In the genomic region with DNA sequence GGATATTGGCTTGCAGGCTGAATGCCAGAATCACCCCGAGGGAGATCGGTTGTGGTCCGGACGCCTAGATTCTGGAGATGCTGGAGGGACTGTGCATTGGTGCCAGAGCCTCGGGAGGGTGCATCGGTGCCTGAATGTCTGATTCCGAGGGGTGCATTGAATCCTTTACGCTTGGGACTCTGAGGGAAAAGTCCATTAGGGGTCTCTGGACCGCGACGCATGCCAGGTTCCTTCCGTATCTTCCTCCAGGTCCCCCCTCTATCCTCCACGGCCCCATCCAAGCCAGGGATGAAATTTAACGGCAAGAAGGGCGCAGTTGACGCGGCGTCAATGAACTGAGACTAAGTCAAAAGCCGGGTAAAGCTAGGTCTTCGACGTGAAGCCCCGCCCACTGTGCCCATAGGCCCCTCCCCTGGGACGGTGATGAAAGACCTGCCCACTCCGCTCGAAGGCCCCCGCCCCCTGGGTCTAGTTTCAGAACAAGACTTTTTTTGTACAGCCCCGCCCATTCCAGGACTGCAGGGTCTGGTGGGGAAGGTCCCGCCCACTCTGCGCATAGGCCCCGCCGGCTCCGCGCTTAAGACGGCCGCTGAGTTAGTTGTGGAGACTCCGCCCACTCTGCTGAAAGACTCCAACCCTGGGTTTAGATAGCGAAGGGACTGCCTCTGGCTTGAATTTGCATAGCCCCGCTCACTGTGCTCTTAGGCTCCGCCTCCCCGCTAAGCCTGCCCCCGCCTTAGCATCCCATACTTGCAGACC, we compare ENCODE assay signal across 8 cellular contexts. TPM values are rescaled to one million over a fixed set of nuclear protein-coding genes. Genes with fewer than 3 reads are reported as not detected.
DNase-seq lines count a peak whose midpoint lies in the region; ATAC-seq lines count a peak whose summit lies in the region.

No MANE protein-coding gene starts in this region.

- no peaks in the 10 kb centered on the region for H3K27me3 Mint-ChIP-seq in naive thymus-derived CD8-positive, alpha-beta T cell
- no peaks in the 10 kb centered on the region for H3K27me3 Mint-ChIP-seq in stimulated activated memory B cell treated with anti-CD40 and anti-IgM and Interleukin-4, amounts not matched to agents 10 μg/mL and 1 μg/mL and 100 μg/mL, for 72 hours

- H3K4me1 Mint-ChIP-seq in naive thymus-derived CD8-positive, alpha-beta T cell, result peaks cover 13 to 32% (median 19%) of the 10 kb centered on the region in 4 donors
- H3K4me1 Mint-ChIP-seq in stimulated activated memory B cell treated with anti-CD40 and anti-IgM and Interleukin-4, amounts not matched to agents 10 μg/mL and 1 μg/mL and 100 μg/mL, for 72 hours, result peaks cover 26% of the 10 kb centered on the region

- H3K36me3 Mint-ChIP-seq in naive thymus-derived CD8-positive, alpha-beta T cell, result peaks cover 5 to 21% (median 9%) of the 10 kb centered on the region in 3 donors
- H3K36me3 Mint-ChIP-seq in stimulated activated memory B cell treated with anti-CD40 and anti-IgM and Interleukin-4, amounts not matched to agents 10 μg/mL and 1 μg/mL and 100 μg/mL, for 72 hours, result peaks cover 21% of the 10 kb centered on the region

- peak; percentile 98 for DNase-seq in DMS153 (lab: John Stamatoyannopoulos, UW)
- DNase-seq in Kasumi-1 (lab: John Stamatoyannopoulos, UW), result peak; percentile 98 to 99
- peak; percentile 82 for DNase-seq in RPMI8226
- peak; percentile 82 for DNase-seq in activated T-helper 9 cell treated with anti-CD3 and anti-CD28 coated beads, Interleukin-2, amount 50 U/mL, for 16 hours (ENCODE audit: low read depth)
- DNase-seq in fibroblast of peridontal ligament (ENCODE audit: extremely low read depth), result peak; percentile 100
- DNase-seq in naive thymus-derived CD8-positive, alpha-beta T cell, result peak; percentile 90 to 98 (median 95)

- peak overlapping the region; percentile 90 to 99 (median 98) for H3K27ac Mint-ChIP-seq in naive thymus-derived CD8-positive, alpha-beta T cell
- peak overlapping the region; percentile 90 for H3K27ac Mint-ChIP-seq in stimulated activated memory B cell treated with anti-CD40 and anti-IgM and Interleukin-4, amounts not matched to agents 10 μg/mL and 1 μg/mL and 100 μg/mL, for 72 hours

- POLR2A ChIA-PET in naive thymus-derived CD8-positive, alpha-beta T cell (lab: Charles Lee), result interaction anchor here (0.6 to 8.0 kb wide), 17 partner anchors 9 to 221 kb away, joined by 3 to 51 read pairs (median 6); a partner anchor contains a TSS

- H3K9me3 Mint-ChIP-seq in naive thymus-derived CD8-positive, alpha-beta T cell, result peaks cover 0 to 6% (median 3%) of the 10 kb centered on the region in 9 donors
- H3K9me3 Mint-ChIP-seq in stimulated activated memory B cell treated with anti-CD40 and anti-IgM and Interleukin-4, amounts not matched to agents 10 μg/mL and 1 μg/mL and 100 μg/mL, for 72 hours, result peaks cover 5% of the 10 kb centered on the region

- ATAC-seq in GM21786 (IDR thresholded peaks at IDR 0.05; ENCODE audit: unreplicated experiment), result peak; percentile 50
- ATAC-seq in naive thymus-derived CD8-positive, alpha-beta T cell, result peak; percentile 74 to 77
- peak; percentile 75 for ATAC-seq in stimulated activated memory B cell treated with anti-CD40 and anti-IgM and Interleukin-4, amounts not matched to agents 10 μg/mL and 1 μg/mL and 100 μg/mL, for 72 hours

- peak overlapping the region; percentile 88 to 100 (median 97) for H3K4me3 Mint-ChIP-seq in naive thymus-derived CD8-positive, alpha-beta T cell
- H3K4me3 Mint-ChIP-seq in stimulated activated memory B cell treated with anti-CD40 and anti-IgM and Interleukin-4, amounts not matched to agents 10 μg/mL and 1 μg/mL and 100 μg/mL, for 72 hours, result peak overlapping the region; percentile 96

RNA-seq across cellular contexts. Expression of a gene that starts 0.7 kb away (rescaled TPM):
- total RNA-seq in naive thymus-derived CD8-positive, alpha-beta T cell, result 1 to 10 TPM; 5.1 to 5.3 TPM
- polyA plus RNA-seq in naive thymus-derived CD8-positive, alpha-beta T cell, result 1 to 10 TPM; 1.7 to 4.1 (median 3.0) TPM

RNA-seq across cellular contexts. Expression of a gene that starts 6.7 kb away (rescaled TPM):
- 10 to 100 TPM; 23.9 to 24.8 TPM for total RNA-seq in naive thymus-derived CD8-positive, alpha-beta T cell
- polyA plus RNA-seq in naive thymus-derived CD8-positive, alpha-beta T cell, result 10 to 100 TPM; 62.0 to 78.7 (median 64.5) TPM

RNA-seq across cellular contexts. Expression of a gene that starts 29.2 kb away (rescaled TPM):
- 10 to 100 TPM; 46.0 to 48.6 TPM for total RNA-seq in naive thymus-derived CD8-positive, alpha-beta T cell
- polyA plus RNA-seq in naive thymus-derived CD8-positive, alpha-beta T cell, result 1 to 10 TPM; 3.5 to 7.2 (median 4.5) TPM

RNA-seq across cellular contexts. Expression of a gene that starts 41.6 kb away (rescaled TPM):
- 10 to 100 TPM; 38.2 to 39.0 TPM for total RNA-seq in naive thymus-derived CD8-positive, alpha-beta T cell
- polyA plus RNA-seq in naive thymus-derived CD8-positive, alpha-beta T cell, result 10 to 100 TPM; 16.8 to 34.6 (median 33.7) TPM

RNA-seq across cellular contexts. Expression of a gene that starts 41.9 kb away (rescaled TPM):
- total RNA-seq in naive thymus-derived CD8-positive, alpha-beta T cell, result 1 to 10 TPM; 2.5 to 2.7 TPM
- polyA plus RNA-seq in naive thymus-derived CD8-positive, alpha-beta T cell, result 1 to 10 TPM in 2 of 3 donors, under 1 TPM in 1; 0.68 to 2.3 (median 1.7) TPM

Comparison
In these comparisons a context has a peak if more than half of its experiments do, and no peak if none do; other contexts are left out.
1. Peak in every context shown above with its lines: DNase-seq and ATAC-seq.